8 cellular contexts compared by ENCODE assay signal in genomic region chr17:1203111-1203966, GRCh38. TPM values are rescaled to one million over a fixed set of nuclear protein-coding genes. Genes with fewer than 3 reads are reported as not detected.
A peak's percentile ranks its signal among the peaks of the same experiment; 100 is the strongest.
DNase-seq lines count a peak whose midpoint lies in the region; ATAC-seq and TF ChIP-seq lines count a peak whose summit lies in the region.

No MANE protein-coding gene starts in this region.

- intact Hi-C loops in left cardiac atrium (cut with DNase I): no loop called here

- peak; percentile 22 for ATAC-seq in activated naive CD8-positive, alpha-beta T cell treated with anti-CD3 and anti-CD28 coated beads, Interleukin-2, amount 50 U/mL, for 24 hours
- ATAC-seq in left cardiac atrium: peak; percentile 78 to 85
- ATAC-seq in GM18498 (IDR thresholded peaks at IDR 0.05; ENCODE audit: unreplicated experiment): no peak
- ATAC-seq in GM19397 (IDR thresholded peaks at IDR 0.05; ENCODE audit: unreplicated experiment): no peak

- H3K27me3 Mint-ChIP-seq in activated naive CD8-positive, alpha-beta T cell treated with anti-CD3 and anti-CD28 coated beads, Interleukin-2, amount 50 U/mL, for 24 hours: no peaks in the 10 kb centered on the region

- peak; percentile 59 for DNase-seq in activated naive CD8-positive, alpha-beta T cell treated with anti-CD3 and anti-CD28 coated beads, Interleukin-2, amount 50 U/mL, for 24 hours
- DNase-seq in left cardiac atrium: peak; percentile 83
- peak; percentile 28 for DNase-seq in renal cortical epithelial cell (ENCODE audit: low read depth)
- no peak for DNase-seq in kidney glomerular epithelial cell (lab: John Stamatoyannopoulos, UW)

- H3K4me1 Mint-ChIP-seq in activated naive CD8-positive, alpha-beta T cell treated with anti-CD3 and anti-CD28 coated beads, Interleukin-2, amount 50 U/mL, for 24 hours: peaks cover 50% of the 10 kb centered on the region

- H3K4me3 Mint-ChIP-seq in activated naive CD8-positive, alpha-beta T cell treated with anti-CD3 and anti-CD28 coated beads, Interleukin-2, amount 50 U/mL, for 24 hours: no peak overlapping the region

- no peaks in the 10 kb centered on the region for H3K36me3 Mint-ChIP-seq in activated naive CD8-positive, alpha-beta T cell treated with anti-CD3 and anti-CD28 coated beads, Interleukin-2, amount 50 U/mL, for 24 hours (ENCODE audit: low read depth)

- no peaks in the 10 kb centered on the region for H3K9me3 Mint-ChIP-seq in activated naive CD8-positive, alpha-beta T cell treated with anti-CD3 and anti-CD28 coated beads, Interleukin-2, amount 50 U/mL, for 24 hours

- peak overlapping the region; percentile 42 for H3K27ac Mint-ChIP-seq in activated naive CD8-positive, alpha-beta T cell treated with anti-CD3 and anti-CD28 coated beads, Interleukin-2, amount 50 U/mL, for 24 hours

- peak overlapping the region; percentile 14; the same call in 1 of the 2 replicates for H3K4me3 ChIP-seq in GM08714 (ENCODE audit: low read length)

TF ChIP-seq in PFSK-1, 5 proteins besides CTCF, POLR2A, EP300 and RAD21:
- TF ChIP-seq POLR2AphosphoS5 (IDR thresholded peaks at IDR 0.05; ENCODE audit: low read depth, low read length) (peak; percentile 56; the same call in 1 of the 2 replicates), SIN3A (IDR thresholded peaks at IDR 0.05; ENCODE audit: borderline replicate concordance, insufficient read depth, low read length) (no peak)
- TF ChIP-seq, protein P1, sequence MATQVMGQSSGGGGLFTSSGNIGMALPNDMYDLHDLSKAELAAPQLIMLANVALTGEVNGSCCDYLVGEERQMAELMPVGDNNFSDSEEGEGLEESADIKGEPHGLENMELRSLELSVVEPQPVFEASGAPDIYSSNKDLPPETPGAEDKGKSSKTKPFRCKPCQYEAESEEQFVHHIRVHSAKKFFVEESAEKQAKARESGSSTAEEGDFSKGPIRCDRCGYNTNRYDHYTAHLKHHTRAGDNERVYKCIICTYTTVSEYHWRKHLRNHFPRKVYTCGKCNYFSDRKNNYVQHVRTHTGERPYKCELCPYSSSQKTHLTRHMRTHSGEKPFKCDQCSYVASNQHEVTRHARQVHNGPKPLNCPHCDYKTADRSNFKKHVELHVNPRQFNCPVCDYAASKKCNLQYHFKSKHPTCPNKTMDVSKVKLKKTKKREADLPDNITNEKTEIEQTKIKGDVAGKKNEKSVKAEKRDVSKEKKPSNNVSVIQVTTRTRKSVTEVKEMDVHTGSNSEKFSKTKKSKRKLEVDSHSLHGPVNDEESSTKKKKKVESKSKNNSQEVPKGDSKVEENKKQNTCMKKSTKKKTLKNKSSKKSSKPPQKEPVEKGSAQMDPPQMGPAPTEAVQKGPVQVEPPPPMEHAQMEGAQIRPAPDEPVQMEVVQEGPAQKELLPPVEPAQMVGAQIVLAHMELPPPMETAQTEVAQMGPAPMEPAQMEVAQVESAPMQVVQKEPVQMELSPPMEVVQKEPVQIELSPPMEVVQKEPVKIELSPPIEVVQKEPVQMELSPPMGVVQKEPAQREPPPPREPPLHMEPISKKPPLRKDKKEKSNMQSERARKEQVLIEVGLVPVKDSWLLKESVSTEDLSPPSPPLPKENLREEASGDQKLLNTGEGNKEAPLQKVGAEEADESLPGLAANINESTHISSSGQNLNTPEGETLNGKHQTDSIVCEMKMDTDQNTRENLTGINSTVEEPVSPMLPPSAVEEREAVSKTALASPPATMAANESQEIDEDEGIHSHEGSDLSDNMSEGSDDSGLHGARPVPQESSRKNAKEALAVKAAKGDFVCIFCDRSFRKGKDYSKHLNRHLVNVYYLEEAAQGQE (IDR thresholded peaks at IDR 0.05; ENCODE audit: insufficient read depth in 1 of 2, low read depth in 2 of 2, low read length in 2 of 2): no peak

RNA-seq across cellular contexts. Expression of gene ABR, which starts 23.6 kb away (rescaled TPM):
- 129 TPM for polyA plus RNA-seq in PFSK-1 (2012; ENCODE audit: insufficient read length, low read depth)
- 100 to 1,000 TPM; 118 to 132 TPM for total RNA-seq in left cardiac atrium
- total RNA-seq in renal cortical epithelial cell: 69.1 and 116 TPM in 2 replicates

Comparison
In these comparisons a context has a peak if more than half of its experiments do, and no peak if none do; other contexts are left out.
1. ATAC-seq: peak in activated naive CD8-positive, alpha-beta T cell treated with anti-CD3 and anti-CD28 coated beads, Interleukin-2, amount 50 U/mL, for 24 hours (single experiment) and left cardiac atrium (2 of 2); none in GM18498 (single experiment) and GM19397 (single experiment).